In genomic region chr15:55282284-55282833, GRCh38 we compare ENCODE assay signal across 10 cellular contexts. TPM values are rescaled to one million over a fixed set of nuclear protein-coding genes. Genes with fewer than 3 reads are reported as not detected.
DNase-seq lines count a peak whose midpoint lies in the region; ATAC-seq and TF ChIP-seq lines count a peak whose summit lies in the region.
"Had no signal": no experiment of that assay in that cellular context is flagged by ENCODE, and none has a peak within 500 bp of the region (broad histone marks: within the 10 kb centered on the region; RNA-seq: fewer than 3 reads in every experiment).

No MANE protein-coding gene starts in this region.

- H3K27ac ChIP-seq in HCT116 (ENCODE audit: low read depth, low read length) (no peak overlapping the region), SJCRH30 (peak overlapping the region; percentile 14; the same call in 1 of the 2 replicates), duodenal mucosa (ENCODE audit: low read depth, low read length) (peak overlapping the region; percentile 39), sigmoid colon (peak overlapping the region in 3 of 4 donors; percentile 24 to 60 (median 53))

- H3K4me1 ChIP-seq in HCT116 (ENCODE audit: control insufficient read depth in 1 of 2, insufficient read depth in 2 of 2, low read length in 2 of 2) (peaks cover 11 to 22% of the 10 kb centered on the region in 2 experiments), SJCRH30 (peaks cover 23% of the 10 kb centered on the region), duodenal mucosa (ENCODE audit: control insufficient read depth in 1 of 2, insufficient read depth in 2 of 2, low read length in 2 of 2) (peaks cover 23 to 40% of the 10 kb centered on the region in 2 donors), sigmoid colon (peaks cover 0 to 25% (median 13%) of the 10 kb centered on the region in 4 donors)
- H3K4me1 ChIP-seq: HAP-1 had no signal

- H3K9me3 ChIP-seq in HCT116 (ENCODE audit: control insufficient read depth in 1 of 2, insufficient read depth in 1 of 2, low read depth in 1 of 2, low read length in 2 of 2): no peaks in the 10 kb centered on the region
- H3K9me3 ChIP-seq in SJCRH30 (replicated peaks): no peaks in the 10 kb centered on the region
- no peaks in the 10 kb centered on the region for H3K9me3 ChIP-seq in duodenal mucosa (ENCODE audit: control insufficient read depth in 1 of 2, low read length in 2 of 2)
- H3K9me3 ChIP-seq in sigmoid colon: no peaks in the 10 kb centered on the region
- H3K9me3 ChIP-seq: HAP-1 had no signal

- no peak for TF ChIP-seq EP300 in sigmoid colon (IDR thresholded peaks at IDR 0.05)

- H3K27me3 ChIP-seq in HCT116 (ENCODE audit: insufficient read depth, low read length): no peaks in the 10 kb centered on the region
- H3K27me3 ChIP-seq in SJCRH30: no peaks in the 10 kb centered on the region
- no peaks in the 10 kb centered on the region for H3K27me3 ChIP-seq in duodenal mucosa (ENCODE audit: control insufficient read depth in 1 of 2, insufficient read depth in 2 of 2, low read length in 2 of 2)
- H3K27me3 ChIP-seq in sigmoid colon: no peaks in the 10 kb centered on the region

- ATAC-seq in HCT116: no peak
- ATAC-seq in HG02981 (IDR thresholded peaks at IDR 0.05; ENCODE audit: unreplicated experiment): no peak

- WGBS in sigmoid colon, 2 donors: 68 to 74% methylated on average over 5 of the region's 5 CpGs

- no peaks in the 10 kb centered on the region for H3K9me2 ChIP-seq in HCT116 (ENCODE audit: insufficient read depth)

- no peaks in the 10 kb centered on the region for H4K20me1 ChIP-seq in HCT116 (ENCODE audit: insufficient read depth)

- no peak for TF ChIP-seq RAD21 in HCT116 (IDR thresholded peaks at IDR 0.05; ENCODE audit: low read depth)

- H3K36me3 ChIP-seq in HCT116 (ENCODE audit: control insufficient read depth in 1 of 2, insufficient read depth in 2 of 2, low read length in 2 of 2): no peaks in the 10 kb centered on the region
- H3K36me3 ChIP-seq in SJCRH30: no peaks in the 10 kb centered on the region
- no peaks in the 10 kb centered on the region for H3K36me3 ChIP-seq in duodenal mucosa (ENCODE audit: control insufficient read depth in 1 of 2, insufficient read depth in 2 of 2, low read length in 2 of 2)
- H3K36me3 ChIP-seq in sigmoid colon: no peaks in the 10 kb centered on the region
- H3K36me3 ChIP-seq: HAP-1 had no signal

- H3K9ac ChIP-seq in HCT116 (ENCODE audit: low read length) (no peak overlapping the region), duodenal mucosa (ENCODE audit: low read depth in 1 of 2, low read length in 2 of 2) (no peak overlapping the region)

- BruUV-seq in HCT116 (replicated peaks; lab: Mats Ljungman, UMichigan): no TSS peak

- RAD21 ChIA-PET in HCT116 (lab: Charles Lee; ENCODE audit: low non-redundant PET in 1 of 2, low total read pairs in 2 of 2, uncharacterized antibody in 2 of 2, unreplicated experiment in 2 of 2): no interaction called here

- intact Hi-C loops in HCT116 (cut with micrococcal nuclease) (no loop called here), sigmoid colon (cut with DNase I) (no loop called here)

- CTCF ChIA-PET in HCT116 (lab: Charles Lee): no interaction called here

- POLR2A ChIA-PET in HCT116 (lab: Charles Lee): no interaction called here

- H3K79me2 ChIP-seq in HCT116 (ENCODE audit: insufficient read depth, low read length): no peaks in the 10 kb centered on the region

- TF ChIP-seq CTCF in HCT116 (IDR thresholded peaks at IDR 0.05 in 2 of 3, conservative IDR thresholded peaks at IDR 0.05 in 1 of 3; ENCODE audit: borderline replicate concordance in 1 of 3, insufficient read depth in 1 of 3, low read depth in 2 of 3, low read length in 2 of 3) (no peak), sigmoid colon (IDR thresholded peaks at IDR 0.05) (no peak), GM10266 (IDR thresholded peaks at IDR 0.05; ENCODE audit: control insufficient read depth, insufficient read depth, low read depth, missing control alignments) (no peak)

- no peak overlapping the region for H2AFZ ChIP-seq in HCT116 (ENCODE audit: low read depth, low read length, poor library complexity, severe bottlenecking)

- TF ChIP-seq POLR2A in HCT116 (IDR thresholded peaks at IDR 0.05; ENCODE audit: borderline replicate concordance, extremely low read depth, insufficient read depth, insufficient read length) (no peak), sigmoid colon (IDR thresholded peaks at IDR 0.05) (no peak)

- H3K4me2 ChIP-seq in HCT116 (ENCODE audit: low read length): no peak overlapping the region

- DNase-seq in HCT116 (ENCODE audit: low read depth, low spot score) (no peak), SJCRH30 (peak; percentile 19 to 57), sigmoid colon (no peak), cerebellar nuclear complex (lab: John Stamatoyannopoulos, UW) (no peak), COLO829 (ENCODE audit: low spot score) (no peak), GM10266 (ENCODE audit: extremely low spot score) (no peak)
- DNase-seq: T-helper 9 cell had no signal

- H3K4me3 ChIP-seq in HCT116 (replicated peaks in 1 of 2; ENCODE audit: low read depth in 1 of 2, low read length in 2 of 2): no peak overlapping the region
- H3K4me3 ChIP-seq in SJCRH30: no peak overlapping the region
- H3K4me3 ChIP-seq in duodenal mucosa (ENCODE audit: low read depth in 1 of 2, low read length in 2 of 2): peak overlapping the region in 1 of 2 donors; percentile 19
- H3K4me3 ChIP-seq in sigmoid colon: no peak overlapping the region
- H3K4me3 ChIP-seq: HAP-1 had no signal

TF ChIP-seq in HCT116, 20 proteins besides CTCF, POLR2A, EP300 and RAD21:
- TF ChIP-seq CEBPB (IDR thresholded peaks at IDR 0.05; ENCODE audit: low read depth) (0 out of 2 replicates have a peak, but pooled peaks have one; percentile 16), YY1 (IDR thresholded peaks at IDR 0.05; ENCODE audit: extremely low read depth, insufficient replicate concordance, low read depth, low read length) (no peak)

RNA-seq across cellular contexts. Expression of gene RAB27A, which starts 7.3 kb away (rescaled TPM):
- 8.8 TPM for total RNA-seq in HCT116 (2021; ENCODE audit: unreplicated experiment)
- polyA plus RNA-seq in HCT116 (2012): 5.1 and 5.4 TPM in 2 replicates
- 7.0 and 12.2 TPM in 2 replicates for total RNA-seq in SJCRH30 (2014; rRNA removed; shearing (Covaris generic))
- total RNA-seq in sigmoid colon: 10 to 100 TPM; 13.0 to 27.7 (median 16.6) TPM
- 100 to 1,000 TPM in 2 of 3 donors, 10 to 100 TPM in 1; 42.7 to 194 (median 180) TPM for polyA plus RNA-seq in sigmoid colon

RNA-seq across cellular contexts. Expression of gene PIGBOS1, which starts 36.6 kb away (rescaled TPM):
- total RNA-seq in HCT116 (2021; ENCODE audit: unreplicated experiment) (15.3 TPM), sigmoid colon (10 to 100 TPM in 3 of 4 donors, 1 to 10 TPM in 1; 9.2 to 19.6 (median 16.4) TPM)
- 12.3 and 13.4 TPM in 2 replicates for polyA plus RNA-seq in HCT116 (2012)
- total RNA-seq in SJCRH30 (2014; rRNA removed; shearing (Covaris generic)): 11.2 and 11.3 TPM in 2 replicates
- 10 to 100 TPM; 19.1 to 33.8 (median 29.4) TPM for polyA plus RNA-seq in sigmoid colon

RNA-seq across cellular contexts. Expression of gene PIGB, which starts 36.7 kb away (rescaled TPM):
- total RNA-seq in HCT116 (2021; ENCODE audit: unreplicated experiment) (15.1 TPM), sigmoid colon (10 to 100 TPM in 1 of 4 donors, 1 to 10 TPM in 3; 5.3 to 13.6 (median 7.7) TPM)
- 7.5 and 8.1 TPM in 2 replicates for polyA plus RNA-seq in HCT116 (2012)
- total RNA-seq in SJCRH30 (2014; rRNA removed; shearing (Covaris generic)): 7.3 and 7.6 TPM in 2 replicates
- polyA plus RNA-seq in sigmoid colon: 10 to 100 TPM in 1 of 3 donors, 1 to 10 TPM in 2; 3.9 to 11.3 (median 5.4) TPM

Comparison
In these comparisons a context has a peak if more than half of its experiments do, and no peak if none do; other contexts are left out.
1. DNase-seq: peak in SJCRH30 (2 of 2); none in HCT116 (single experiment), sigmoid colon (single experiment), cerebellar nuclear complex (0 of 2), COLO829 (single experiment) and GM10266 (single experiment).